10 cellular contexts compared by ENCODE assay signal in genomic region chr13:24630851-24631341, GRCh38. TPM values are rescaled to one million over a fixed set of nuclear protein-coding genes. Genes with fewer than 3 reads are reported as not detected.
DNase-seq lines count a peak whose midpoint lies in the region; ATAC-seq and TF ChIP-seq lines count a peak whose summit lies in the region.
"Had no signal": no experiment of that assay in that cellular context is flagged by ENCODE, and none has a peak within 500 bp of the region (broad histone marks: within the 10 kb centered on the region; RNA-seq: fewer than 3 reads in every experiment).

No MANE protein-coding gene starts in this region.

- no peak for TF ChIP-seq CTCF in foreskin keratinocyte (conservative IDR thresholded peaks at IDR 0.05)
- no peak for TF ChIP-seq CTCF in type B pancreatic cell (conservative IDR thresholded peaks at IDR 0.05)

- in situ Hi-C loops in SK-MEL-5 (cut with HindIII; ENCODE audit: low pct_unique_long_range_greater_than_20kb, low sequenced_read_pairs) (no loop called here), ACHN (cut with HindIII; ENCODE audit: low pct_ligation_motif_present, low pct_unique_long_range_greater_than_20kb, low sequenced_read_pairs) (no loop called here)

- H3K4me1 ChIP-seq in foreskin keratinocyte: peaks cover 13% of the 10 kb centered on the region
- H3K4me1 ChIP-seq: pancreas had no signal

- peak; percentile 83 for ATAC-seq in foreskin keratinocyte
- ATAC-seq: pancreas had no signal

- H3K4me3 Mint-ChIP-seq in activated CD4-positive, alpha-beta T cell treated with anti-CD3 and anti-CD28 coated beads, Interleukin-2, amount 10 ng/mL, durations not matched to agents 24 days and 14 days: no peak overlapping the region
- peak overlapping the region; percentile 27 for H3K4me3 Mint-ChIP-seq in type B pancreatic cell

- no peaks in the 10 kb centered on the region for H3K9me3 Mint-ChIP-seq in activated CD4-positive, alpha-beta T cell treated with anti-CD3 and anti-CD28 coated beads, Interleukin-2, amount 10 ng/mL, durations not matched to agents 24 days and 14 days
- no peaks in the 10 kb centered on the region for H3K9me3 Mint-ChIP-seq in type B pancreatic cell

- H3K36me3 Mint-ChIP-seq in activated CD4-positive, alpha-beta T cell treated with anti-CD3 and anti-CD28 coated beads, Interleukin-2, amount 10 ng/mL, durations not matched to agents 24 days and 14 days (ENCODE audit: low read depth): no peaks in the 10 kb centered on the region
- H3K36me3 Mint-ChIP-seq in type B pancreatic cell: no peaks in the 10 kb centered on the region

- DNase-seq in activated CD4-positive, alpha-beta T cell treated with anti-CD3 and anti-CD28 coated beads, Interleukin-2, amount 10 ng/mL, durations not matched to agents 24 days and 14 days: no peak
- DNase-seq in activated CD4-positive, alpha-beta T cell treated with anti-CD3 and anti-CD28 coated beads, Interleukin-2, amount 50 U/mL, for 48 hours: no peak
- DNase-seq in SK-MEL-5 (ENCODE audit: low read depth, low spot score) (peak; percentile 36), foreskin keratinocyte (peak in 1 of 2 donors; percentile 74), type B pancreatic cell (ENCODE audit: extremely low spot score, unreplicated experiment) (no peak), ACHN (no peak), C1 segment of cervical spinal cord (lab: John Stamatoyannopoulos, UW) (no peak), mesenteric fat pad (ENCODE audit: low spot score) (no peak)
- DNase-seq: pancreas, transverse colon had no signal

- H3K27me3 Mint-ChIP-seq in activated CD4-positive, alpha-beta T cell treated with anti-CD3 and anti-CD28 coated beads, Interleukin-2, amount 10 ng/mL, durations not matched to agents 24 days and 14 days: no peaks in the 10 kb centered on the region
- H3K27me3 Mint-ChIP-seq in type B pancreatic cell: no peaks in the 10 kb centered on the region

- intact Hi-C loops in activated CD4-positive, alpha-beta T cell treated with anti-CD3 and anti-CD28 coated beads, Interleukin-2, amount 10 ng/mL, durations not matched to agents 24 days and 14 days (cut with micrococcal nuclease): no loop called here

- peak overlapping the region; percentile 65 for H3K27ac Mint-ChIP-seq in activated CD4-positive, alpha-beta T cell treated with anti-CD3 and anti-CD28 coated beads, Interleukin-2, amount 10 ng/mL, durations not matched to agents 24 days and 14 days
- peak overlapping the region; percentile 94 for H3K27ac Mint-ChIP-seq in type B pancreatic cell

- H3K27me3 ChIP-seq in foreskin keratinocyte: no peaks in the 10 kb centered on the region
- H3K27me3 ChIP-seq: pancreas, transverse colon had no signal

- peaks cover 26% of the 10 kb centered on the region for H3K4me1 Mint-ChIP-seq in activated CD4-positive, alpha-beta T cell treated with anti-CD3 and anti-CD28 coated beads, Interleukin-2, amount 10 ng/mL, durations not matched to agents 24 days and 14 days
- H3K4me1 Mint-ChIP-seq in type B pancreatic cell (ENCODE audit: unreplicated experiment): peaks cover 20% of the 10 kb centered on the region

- H3K27ac ChIP-seq in foreskin keratinocyte: no peak overlapping the region
- H3K27ac ChIP-seq: pancreas, transverse colon had no signal

RNA-seq across cellular contexts. Expression of gene ATP12A, which starts 49.3 kb away (rescaled TPM):
- total RNA-seq in activated CD4-positive, alpha-beta T cell treated with anti-CD3 and anti-CD28 coated beads, Interleukin-2, amount 10 ng/mL, durations not matched to agents 24 days and 14 days: 0.23 and 0.28 TPM in 2 replicates
- 0.48 and 0.72 TPM in 2 replicates for total RNA-seq in SK-MEL-5 (2014; rRNA removed; shearing (Covaris generic))
- polyA plus RNA-seq in SK-MEL-5 (2015; cell fraction: cytosol; rRNA removed): 0.17 and 0.28 TPM in 2 replicates
- 0.96 and 0.98 TPM in 2 replicates for polyA plus RNA-seq in SK-MEL-5 (2015; cell fraction: nucleus; rRNA removed)
- total RNA-seq in foreskin keratinocyte (1.2 and 4.2 TPM in 2 replicates), type B pancreatic cell (ENCODE audit: low replicate concordance) (19.0 and 23.6 TPM in 2 replicates), mesenteric fat pad (not detected)
- polyA plus RNA-seq in foreskin keratinocyte: 0.68 and 1.9 TPM in 2 replicates
